Comparison of ENCODE assay signal across 8 cellular contexts in the genomic region with DNA sequence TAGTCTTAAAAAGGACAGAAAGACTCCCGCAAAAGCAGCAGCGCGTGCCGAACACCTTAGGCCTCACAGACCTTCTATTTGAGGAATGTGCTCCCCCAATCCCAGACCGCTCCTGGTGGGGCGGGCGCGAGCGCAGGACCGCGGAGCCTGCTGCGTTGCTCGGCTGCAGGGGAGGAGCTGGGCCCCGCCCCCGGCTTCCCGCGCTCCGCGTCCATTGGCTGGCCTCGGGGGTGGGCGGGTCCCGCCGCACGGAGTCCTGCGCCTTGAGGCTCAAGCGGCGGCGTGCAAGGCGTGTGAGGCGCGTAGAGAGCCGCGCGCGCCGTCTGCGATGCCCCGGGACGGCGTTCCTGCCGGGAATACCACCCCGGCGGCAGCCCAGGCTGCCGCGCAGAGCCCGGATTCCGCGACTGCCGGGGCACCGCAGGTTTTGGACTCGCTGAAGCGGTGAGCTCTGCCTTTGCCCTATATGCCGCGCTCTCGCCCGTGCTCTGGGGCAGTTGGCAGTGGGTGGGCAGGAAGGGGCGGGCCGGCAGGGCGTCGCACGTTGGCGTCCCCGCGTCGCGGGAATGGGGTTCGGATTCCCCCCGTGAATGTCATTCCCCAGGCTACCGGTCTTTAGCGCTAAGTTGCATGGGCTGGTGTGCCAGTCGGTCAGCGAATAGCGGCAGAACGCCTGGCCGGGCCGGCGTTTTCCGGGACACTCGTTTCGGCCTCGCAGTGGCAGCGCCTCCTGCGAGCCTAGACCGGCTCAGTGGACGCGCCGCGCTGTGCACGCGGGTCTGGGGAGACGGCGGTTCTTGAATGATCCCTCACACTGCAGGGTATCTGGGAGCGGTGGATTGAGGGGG. TPM values are rescaled to one million over a fixed set of nuclear protein-coding genes. Genes with fewer than 3 reads are reported as not detected.
DNase-seq lines count a peak whose midpoint lies in the region; ATAC-seq lines count a peak whose summit lies in the region.

No MANE protein-coding gene starts in this region.

- peaks cover 18% of the 10 kb centered on the region for H3K4me1 ChIP-seq in CD4-positive, alpha-beta memory T cell (ENCODE audit: insufficient read depth, low read length)
- H3K4me1 ChIP-seq in esophagus (ENCODE audit: control insufficient read depth in 2 of 2, insufficient read depth in 2 of 2, low read length in 1 of 2) (peaks cover 0 to 5% of the 10 kb centered on the region in 2 donors), mucosa of rectum (ENCODE audit: control insufficient read depth in 2 of 2, insufficient read depth in 2 of 2, low read length in 2 of 2) (peaks cover 15 to 18% of the 10 kb centered on the region in 2 donors)

- H3K9me3 Mint-ChIP-seq in CD4-positive, alpha-beta memory T cell = peaks cover 0 to 5% (median 1%) of the 10 kb centered on the region in 8 donors

- no peak overlapping the region for H3K27ac ChIP-seq in CD4-positive, alpha-beta memory T cell (ENCODE audit: low read depth, low read length)
- H3K27ac ChIP-seq in esophagus (ENCODE audit: low read depth in 2 of 2, low read length in 1 of 2) = peak overlapping the region; percentile 5 to 15
- H3K27ac ChIP-seq in mucosa of rectum (ENCODE audit: low read depth in 2 of 2, low read length in 2 of 2) = peak overlapping the region; percentile 4 to 32

- intact Hi-C loops in CD4-positive, alpha-beta memory T cell (cut with micrococcal nuclease) = loop anchor here (1.0 to 2.0 kb wide), 2 partner anchors 50 to 208 kb away; a partner anchor contains a TSS

- H3K27me3 Mint-ChIP-seq in CD4-positive, alpha-beta memory T cell = peaks cover 62% of the 10 kb centered on the region in 2 donors

- H3K36me3 ChIP-seq in CD4-positive, alpha-beta memory T cell (ENCODE audit: insufficient read depth, low read length) = no peaks in the 10 kb centered on the region
- H3K36me3 ChIP-seq in esophagus (ENCODE audit: control insufficient read depth in 2 of 2, insufficient read depth in 2 of 2, low read length in 1 of 2) = no peaks in the 10 kb centered on the region
- H3K36me3 ChIP-seq in mucosa of rectum (ENCODE audit: control insufficient read depth in 2 of 2, insufficient read depth in 2 of 2, low read length in 2 of 2) = no peaks in the 10 kb centered on the region

- peak overlapping the region; percentile 63 to 79 (median 74) for H3K4me3 Mint-ChIP-seq in CD4-positive, alpha-beta memory T cell

- peak overlapping the region; percentile 9 to 37 for H3K9ac ChIP-seq in mucosa of rectum (ENCODE audit: low read depth in 1 of 2, low read length in 2 of 2)

- POLR2A ChIA-PET in CD4-positive, alpha-beta memory T cell (lab: Charles Lee; ENCODE audit: partially characterized antibody) = interaction anchor here (0.9 kb wide), 1 partner anchor 55 kb away, joined by 3 read pairs; a partner anchor contains a TSS

- WGBS in esophagus, 2 donors = 1% methylated on average over 84 to 93 of the region's 93 CpGs

- H3K27me3 ChIP-seq in CD4-positive, alpha-beta memory T cell (ENCODE audit: insufficient read depth, low read length) = peaks cover 29% of the 10 kb centered on the region
- H3K27me3 ChIP-seq in esophagus (ENCODE audit: control insufficient read depth in 1 of 2, insufficient read depth in 2 of 2, low read length in 2 of 2) (no peaks in the 10 kb centered on the region), mucosa of rectum (ENCODE audit: control insufficient read depth in 2 of 2, insufficient read depth in 2 of 2, low read length in 2 of 2) (peaks cover 0 to 10% of the 10 kb centered on the region in 2 donors)

- no peaks in the 10 kb centered on the region for H3K36me3 Mint-ChIP-seq in CD4-positive, alpha-beta memory T cell

- H3K27ac Mint-ChIP-seq in CD4-positive, alpha-beta memory T cell = peak overlapping the region in 1 of 7 donors; percentile 32

- peak; percentile 77 to 84 (median 82) for DNase-seq in CD4-positive, alpha-beta memory T cell
- DNase-seq in NOMO-1 treated with dmso at 0.1 percent for 144 hours (lab: John Stamatoyannopoulos, UW; ENCODE audit: unreplicated experiment) = peak; percentile 79
- peak; percentile 89 for DNase-seq in activated T-cell treated with anti-CD3 and anti-CD28 coated beads, Interleukin-2, amount 50 U/mL, for 1 hour
- peak; percentile 85 to 87 for DNase-seq in stimulated activated CD8-positive, alpha-beta memory T cell treated with anti-CD3 and anti-CD28 coated beads, Interleukin-2, amount 100 ng/mL, for 48 hours (ENCODE audit: low read depth in 2 of 2)

- H3K9me3 ChIP-seq in CD4-positive, alpha-beta memory T cell (ENCODE audit: control insufficient read depth in 1 of 2, low read length in 2 of 2) = no peaks in the 10 kb centered on the region
- peaks cover 0 to 3% of the 10 kb centered on the region in 2 donors for H3K9me3 ChIP-seq in esophagus (ENCODE audit: control insufficient read depth in 2 of 2, insufficient read depth in 1 of 2, low read depth in 1 of 2, low read length in 1 of 2)
- no peaks in the 10 kb centered on the region for H3K9me3 ChIP-seq in mucosa of rectum (ENCODE audit: control insufficient read depth in 2 of 2, low read length in 2 of 2)

- ATAC-seq in GM19438 (IDR thresholded peaks at IDR 0.05; ENCODE audit: low read depth, unreplicated experiment) (peak; percentile 95), HG03565 (IDR thresholded peaks at IDR 0.05; ENCODE audit: unreplicated experiment) (peak; percentile 97)

- peaks cover 6 to 13% (median 9%) of the 10 kb centered on the region in 4 donors for H3K4me1 Mint-ChIP-seq in CD4-positive, alpha-beta memory T cell

- CTCF ChIA-PET in CD4-positive, alpha-beta memory T cell (lab: Charles Lee; ENCODE audit: partially characterized antibody) = interaction anchor here (1.2 kb wide), 2 partner anchors 50 to 176 kb away, joined by 4 read pairs; a partner anchor contains a TSS

- H3K4me3 ChIP-seq in CD4-positive, alpha-beta memory T cell (ENCODE audit: low read length in 2 of 2) = peak overlapping the region; percentile 41 to 42
- peak overlapping the region; percentile 55 to 62 for H3K4me3 ChIP-seq in esophagus (ENCODE audit: low read depth in 1 of 2, low read length in 2 of 2)
- H3K4me3 ChIP-seq in mucosa of rectum (ENCODE audit: low read length in 2 of 2) = peak overlapping the region; percentile 69 to 74

RNA-seq across cellular contexts. Expression of a gene that starts 49.6 kb away (rescaled TPM):
- total RNA-seq in CD4-positive, alpha-beta memory T cell = 10 to 100 TPM in 1 of 2 experiments, 1 to 10 TPM in 1; 9.9 to 11.0 TPM
- polyA plus RNA-seq in CD4-positive, alpha-beta memory T cell = 1 to 10 TPM; 1.7 TPM
- 1 to 10 TPM; 4.7 to 5.0 TPM for polyA plus RNA-seq in esophagus

RNA-seq across cellular contexts. Expression of a gene that starts 55.0 kb away (rescaled TPM):
- 100 to 1,000 TPM; 167 TPM for total RNA-seq in CD4-positive, alpha-beta memory T cell
- polyA plus RNA-seq in CD4-positive, alpha-beta memory T cell = 10 to 100 TPM; 19.8 to 53.4 TPM
- polyA plus RNA-seq in esophagus = 100 to 1,000 TPM in 1 of 2 donors, 10 to 100 TPM in 1; 42.4 to 102 TPM
